In the genomic region with DNA sequence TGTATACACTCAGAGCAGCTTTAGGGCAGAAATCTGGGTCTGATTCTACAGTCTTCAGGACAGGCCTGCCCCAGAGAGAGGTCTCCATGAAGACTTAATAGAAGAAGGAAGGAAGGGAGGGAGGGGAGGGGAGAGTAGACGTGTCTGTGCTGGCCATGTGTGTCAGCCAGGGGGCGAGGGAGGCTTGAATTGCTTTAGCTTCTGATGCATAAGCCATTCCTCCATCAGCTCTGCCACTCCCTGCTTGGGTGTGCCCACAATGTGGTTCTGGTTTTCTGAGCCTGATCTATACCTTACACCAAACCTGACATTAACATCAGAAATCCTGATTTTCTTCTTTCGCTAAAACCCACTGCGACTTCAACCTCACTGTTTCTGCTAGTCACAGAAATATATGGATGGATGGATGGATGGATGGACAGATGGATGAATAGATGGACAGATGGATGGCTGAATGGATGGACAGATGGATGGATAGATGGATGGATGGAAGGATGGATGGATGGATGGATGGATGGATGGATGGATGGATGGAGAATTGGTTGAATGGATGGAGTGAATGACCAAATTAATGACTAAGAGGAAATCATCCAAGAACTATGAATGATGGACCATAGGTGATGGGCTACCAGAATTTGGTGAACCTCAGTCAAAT, we compare ENCODE assay signal across 9 cellular contexts. TPM values are rescaled to one million over a fixed set of nuclear protein-coding genes. Genes with fewer than 3 reads are reported as not detected.
DNase-seq lines count a peak whose midpoint lies in the region; ATAC-seq and TF ChIP-seq lines count a peak whose summit lies in the region.
"Had no signal": no experiment of that assay in that cellular context is flagged by ENCODE, and none has a peak within 500 bp of the region (broad histone marks: within the 10 kb centered on the region; RNA-seq: fewer than 3 reads in every experiment).

No MANE protein-coding gene starts in this region.

- DNase-seq in AG08395 (ENCODE audit: low spot score), result peak; percentile 31
- DNase-seq in Jurkat, Clone E6-1 (ENCODE audit: low read depth, low spot score), result peak; percentile 55
- peak; percentile 40 for DNase-seq in mammary epithelial cell
- peak; percentile 76 for DNase-seq in mesenchymal stem cell
- DNase-seq in MM.1S, result no peak
- DNase-seq in endothelial cell (ENCODE audit: low spot score), result no peak
- DNase-seq: effector CD4-positive, alpha-beta T cell had no signal

- H3K27me3 ChIP-seq in mammary epithelial cell (ENCODE audit: insufficient read depth, low read length) (no peaks in the 10 kb centered on the region), mesenchymal stem cell (ENCODE audit: control insufficient read depth in 1 of 2, insufficient read depth in 1 of 2, low read length in 2 of 2) (peaks cover 4 to 9% of the 10 kb centered on the region in 2 experiments), MM.1S (replicated peaks; ENCODE audit: insufficient read depth, low read length) (no peaks in the 10 kb centered on the region)

- H3K4me3 Mint-ChIP-seq in endothelial cell (ENCODE audit: unreplicated experiment), result no peak overlapping the region

- no peaks in the 10 kb centered on the region for H3K27me3 Mint-ChIP-seq in endothelial cell (ENCODE audit: unreplicated experiment)

- H3K9me3 ChIP-seq in mammary epithelial cell (replicated peaks; ENCODE audit: insufficient read depth, low read length) (no peaks in the 10 kb centered on the region), mesenchymal stem cell (ENCODE audit: control insufficient read depth, low read length) (no peaks in the 10 kb centered on the region), MM.1S (replicated peaks; ENCODE audit: insufficient read depth, low read length) (no peaks in the 10 kb centered on the region)

- H3K79me1 ChIP-seq in mesenchymal stem cell (replicated peaks; ENCODE audit: low read length, poor library complexity, severe bottlenecking), result no peaks in the 10 kb centered on the region

- H2AFZ ChIP-seq in mammary epithelial cell (ENCODE audit: low read depth, low read length) (peak overlapping the region; percentile 28), mesenchymal stem cell (ENCODE audit: low read depth, low read length) (no peak overlapping the region), MM.1S (ENCODE audit: low read length) (no peak overlapping the region)

- no peak overlapping the region for H3K27ac Mint-ChIP-seq in endothelial cell (ENCODE audit: unreplicated experiment)

- H3K14ac ChIP-seq in mesenchymal stem cell (ENCODE audit: low read length in 2 of 2), result peak overlapping the region in 1 of 2 experiments; percentile 83

- no peak overlapping the region for H3K9ac ChIP-seq in mammary epithelial cell (ENCODE audit: insufficient read depth, low read length)
- H3K9ac ChIP-seq in mesenchymal stem cell (ENCODE audit: low read length), result peak overlapping the region; percentile 66
- H3K9ac ChIP-seq in MM.1S (ENCODE audit: low read length), result no peak overlapping the region

- WGBS in mammary epithelial cell (ENCODE audit: low coverage, missing lambda C conversion rate), result 100% methylated on average over 2 of the region's 4 CpGs
- WGBS in mesenchymal stem cell, result 66% methylated on average over 3 of the region's 4 CpGs

- dilution Hi-C loops in mammary epithelial cell (cut with HindIII; ENCODE audit: low sequenced_read_pairs), result no loop called here

- H3K4me2 ChIP-seq in mammary epithelial cell (ENCODE audit: insufficient read depth, low read depth, low read length) (no peak overlapping the region), mesenchymal stem cell (ENCODE audit: low read length, poor library complexity, severe bottlenecking) (no peak overlapping the region), MM.1S (ENCODE audit: low read depth, low read length) (no peak overlapping the region)

- peak overlapping the region; percentile 76 to 94 for H3K4ac ChIP-seq in mesenchymal stem cell (ENCODE audit: low read depth in 1 of 2, low read length in 2 of 2)

- BruUV-seq in mammary epithelial cell (replicated peaks; lab: Mats Ljungman, UMichigan), result no TSS peak

- peak overlapping the region; percentile 98 for H4K91ac ChIP-seq in mesenchymal stem cell (ENCODE audit: low read length)

- peaks cover 15% of the 10 kb centered on the region for H3K4me1 Mint-ChIP-seq in endothelial cell (ENCODE audit: unreplicated experiment)

- H3K27ac ChIP-seq in mammary epithelial cell (ENCODE audit: insufficient read depth, low read depth, low read length), result peak overlapping the region; percentile 15
- H3K27ac ChIP-seq in mesenchymal stem cell (ENCODE audit: low read length, poor library complexity, severe bottlenecking), result no peak overlapping the region
- no peak overlapping the region for H3K27ac ChIP-seq in MM.1S (ENCODE audit: low read length)

- H2BK15ac ChIP-seq in mesenchymal stem cell (ENCODE audit: low read depth, poor library complexity, severe bottlenecking), result peak overlapping the region; percentile 64

- H3K36me3 ChIP-seq in mammary epithelial cell (ENCODE audit: insufficient read depth, low read length), result no peaks in the 10 kb centered on the region
- no peaks in the 10 kb centered on the region for H3K36me3 ChIP-seq in mesenchymal stem cell (ENCODE audit: control insufficient read depth in 1 of 2, insufficient read depth in 2 of 2, low read depth in 1 of 2, low read length in 2 of 2)
- H3K36me3 ChIP-seq in MM.1S (replicated peaks; ENCODE audit: insufficient read depth, low read length), result no peaks in the 10 kb centered on the region

- H3K9me3 Mint-ChIP-seq in endothelial cell (ENCODE audit: unreplicated experiment), result no peaks in the 10 kb centered on the region

- no peaks in the 10 kb centered on the region for H4K20me1 ChIP-seq in mammary epithelial cell (ENCODE audit: insufficient read depth, low read length)
- H4K20me1 ChIP-seq in MM.1S (ENCODE audit: insufficient read depth, low read length), result no peaks in the 10 kb centered on the region

- no peaks in the 10 kb centered on the region for H3F3A ChIP-seq in MM.1S (ENCODE audit: insufficient read depth, low read length)

- no peak overlapping the region for H3K4me3 ChIP-seq in Jurkat, Clone E6-1 (ENCODE audit: low read length)
- H3K4me3 ChIP-seq in mammary epithelial cell (replicated peaks in 1 of 3; ENCODE audit: insufficient read depth in 1 of 3, low read depth in 2 of 3, low read length in 3 of 3), result no peak overlapping the region
- H3K4me3 ChIP-seq in mesenchymal stem cell (ENCODE audit: insufficient read depth in 1 of 2, low read depth in 1 of 2, low read length in 2 of 2), result no peak overlapping the region
- H3K4me3 ChIP-seq in MM.1S (ENCODE audit: low read length), result no peak overlapping the region

- H4K8ac ChIP-seq in mesenchymal stem cell (ENCODE audit: low read length), result peak overlapping the region; percentile 73

- no peak overlapping the region for H3K23ac ChIP-seq in mesenchymal stem cell (ENCODE audit: low read length in 2 of 2)

- H3K18ac ChIP-seq in mesenchymal stem cell (ENCODE audit: low read depth in 1 of 2, low read length in 2 of 2), result peak overlapping the region; percentile 95

- in situ Hi-C loops in mammary epithelial cell (cut with MboI; ENCODE audit: low sequenced_read_pairs in 2 of 2), result no loop called here

- intact Hi-C loops in mammary epithelial cell (cut with micrococcal nuclease), result loop anchor here (1.0 kb wide), 3 partner anchors 8 to 154 kb away; no protein-coding TSS in a partner anchor

- H3K36me3 Mint-ChIP-seq in endothelial cell (ENCODE audit: low read depth, unreplicated experiment), result no peaks in the 10 kb centered on the region

- peak overlapping the region; percentile 51 to 95 for H2BK12ac ChIP-seq in mesenchymal stem cell (ENCODE audit: low read length in 2 of 2)

- no peak overlapping the region for H2BK5ac ChIP-seq in mesenchymal stem cell (ENCODE audit: low read depth, low read length, poor library complexity, severe bottlenecking)

- CTCF ChIA-PET in mammary epithelial cell (lab: Charles Lee; ENCODE audit: low non-redundant PET), result interaction anchor here (0.7 to 0.8 kb wide), 2 partner anchors 78 to 154 kb away, joined by 5 to 10 read pairs; no protein-coding TSS in a partner anchor

- no peak for ATAC-seq in HG02840 (IDR thresholded peaks at IDR 0.05; ENCODE audit: low FRiP score, unreplicated experiment)
- ATAC-seq in GM18867 (IDR thresholded peaks at IDR 0.05; ENCODE audit: unreplicated experiment), result no peak

- H3K79me2 ChIP-seq in mammary epithelial cell (ENCODE audit: insufficient read depth, low read length), result no peaks in the 10 kb centered on the region
- no peaks in the 10 kb centered on the region for H3K79me2 ChIP-seq in MM.1S (ENCODE audit: low read length)

- peaks cover 16% of the 10 kb centered on the region for H3K4me1 ChIP-seq in mammary epithelial cell (ENCODE audit: insufficient read depth, low read length)
- H3K4me1 ChIP-seq in mesenchymal stem cell (ENCODE audit: control insufficient read depth, insufficient read depth, low read depth, low read length), result peaks cover 39% of the 10 kb centered on the region
- H3K4me1 ChIP-seq in MM.1S (ENCODE audit: low read length), result no peaks in the 10 kb centered on the region

- H2BK120ac ChIP-seq in mesenchymal stem cell (ENCODE audit: low read depth, low read length), result peak overlapping the region; percentile 93

- no peaks in the 10 kb centered on the region for H3K9me2 ChIP-seq in MM.1S (replicated peaks; ENCODE audit: insufficient read depth, low read length)

- H2AK5ac ChIP-seq in mesenchymal stem cell (ENCODE audit: low read length, severe bottlenecking), result no peak overlapping the region

- TF ChIP-seq CTCF in mammary epithelial cell (conservative IDR thresholded peaks at IDR 0.05 in 1 of 2, IDR thresholded peaks at IDR 0.05 in 1 of 2; ENCODE audit: extremely low read depth in 1 of 2, insufficient read depth in 1 of 2, low read depth in 1 of 2, low read length in 2 of 2) (peak in 1 of 2 donors; percentile 24), MM.1S (IDR thresholded peaks at IDR 0.05; ENCODE audit: low read length) (no peak), endothelial cell (IDR thresholded peaks at IDR 0.05; ENCODE audit: unreplicated experiment) (no peak)

RNA-seq across cellular contexts. Expression of gene PRDM11, which starts 56.5 kb away (rescaled TPM):
- 4.0 TPM for polyA plus RNA-seq in Jurkat, Clone E6-1 (2012; ENCODE audit: insufficient read depth, insufficient read length)
- 1 to 10 TPM; 3.3 to 3.4 TPM for total RNA-seq in mammary epithelial cell
- 1.7 TPM for polyA plus RNA-seq in mammary epithelial cell
- 4.2 TPM for polyA minus RNA-seq in mammary epithelial cell
- 4.6 TPM for polyA plus RNA-seq in mesenchymal stem cell (2013, experiment 1 of 2)
- polyA plus RNA-seq in mesenchymal stem cell (2013, experiment 2 of 2), result 5.2 TPM
- total RNA-seq in endothelial cell (ENCODE audit: unreplicated experiment), result 16.0 TPM

Comparison
In these comparisons a context has a peak if more than half of its experiments do, and no peak if none do; other contexts are left out.
1. DNase-seq: peak in AG08395 (single experiment), Jurkat, Clone E6-1 (single experiment), mammary epithelial cell (single experiment) and mesenchymal stem cell (single experiment); none in MM.1S (single experiment) and endothelial cell (single experiment).